Comparison of ENCODE assay signal across 8 cellular contexts in genomic region chr2:20822535-20823490, GRCh38. TPM values are rescaled to one million over a fixed set of nuclear protein-coding genes. Genes with fewer than 3 reads are reported as not detected.
A peak's percentile ranks its signal among the peaks of the same experiment; 100 is the strongest.
DNase-seq lines count a peak whose midpoint lies in the region; ATAC-seq, FAIRE-seq and TF ChIP-seq lines count a peak whose summit lies in the region.

LDAH (minus strand) TSS chr2:20823101; CDS start chr2:20801463, 21,638 bp downstream.

- POLR2A ChIA-PET in HepG2 (lab: Yijun Ruan, JAX) = interaction anchor here (0.8 to 2.7 kb wide), 11 partner anchors 10 to 171 kb away, joined by 3 to 20 read pairs (median 6); partner anchors contain the start of genes GDF7 and HS1BP3

- WGBS in HepG2 (ENCODE audit: low lambda C conversion rate) = 3% methylated on average over 34 of the region's 46 CpGs

- TF ChIP-seq CTCF in HepG2 (CRISPR knock-in tag; IDR thresholded peaks at IDR 0.05) = no peak

- H3K27ac ChIP-seq in HepG2 (ENCODE audit: extremely low read length, insufficient read depth, low read length) = peak within 1 kb of the TSS; percentile 91

- H3K4me2 ChIP-seq in HepG2 (ENCODE audit: low read depth, low read length) = peak within 1 kb of the TSS; percentile 82

- H2AFZ ChIP-seq in HepG2 (ENCODE audit: low read length) = peak within 1 kb of the TSS; percentile 67

- H3K79me2 ChIP-seq in HepG2 (ENCODE audit: insufficient read depth, low read length) = peaks cover 28% of the 10 kb centered on the region

- peak; percentile 81 for ATAC-seq in GM19351 (IDR thresholded peaks at IDR 0.05; ENCODE audit: unreplicated experiment)
- peak; percentile 89 for ATAC-seq in HG03520 (IDR thresholded peaks at IDR 0.05; ENCODE audit: unreplicated experiment)
- ATAC-seq in HepG2 = peak; percentile 91

- peak; percentile 93 to 95 for TF ChIP-seq POLR2A in HepG2 (IDR thresholded peaks at IDR 0.05; ENCODE audit: insufficient read depth in 1 of 2, low read depth in 2 of 2, low read length in 2 of 2)

- peak within 1 kb of the TSS; percentile 91 for H3K9ac ChIP-seq in HepG2 (ENCODE audit: insufficient read depth, low read depth, low read length)

- no peaks in the 10 kb centered on the region for H3K9me3 ChIP-seq in HepG2 (ENCODE audit: low read length)

- in situ Hi-C loops in HepG2 (cut with HindIII; ENCODE audit: extremely low pct_ligation_motif_present, low pct_unique_long_range_greater_than_20kb) = no loop called here

- intact Hi-C loops in HepG2 (cut with micrococcal nuclease; ENCODE audit: unreplicated experiment) = loop anchor here (2.0 kb wide), 1 partner anchor 156 kb away; the partner anchor contains the start of gene GDF7

- TF ChIP-seq RAD21 in HepG2 (CRISPR knock-in tag; IDR thresholded peaks at IDR 0.05) = peak; percentile 59; the same call in 1 of the 2 replicates

- peak within 1 kb of the TSS; percentile 79 to 90 (median 87) for H3K4me3 ChIP-seq in HepG2 (replicated peaks in 1 of 3; ENCODE audit: insufficient read depth in 1 of 3, low read depth in 2 of 3, low read length in 3 of 3)

- peak; percentile 45 to 89 (median 75) for DNase-seq in C1 segment of cervical spinal cord (lab: John Stamatoyannopoulos, UW)
- peak; percentile 92 for DNase-seq in NCI-H69 (lab: John Stamatoyannopoulos, UW)
- DNase-seq in activated CD4-positive, alpha-beta T cell treated with anti-CD3 and anti-CD28 coated beads, Interleukin-2, amount 50 U/mL, for 4 hours = peak; percentile 73 to 76
- peak; percentile 92 for DNase-seq in dermis blood vessel endothelial cell
- DNase-seq in HepG2 (ENCODE audit: low spot score) = peak; percentile 91
- peak; percentile 78 to 79 for DNase-seq in stimulated activated CD4-positive, alpha-beta T cell treated with anti-CD3 and anti-CD28 coated beads, Interleukin-2, amount 100 ng/mL, for 48 hours

- peak; percentile 84 for FAIRE-seq in HepG2 (lab: Jason Lieb, UNC)

- H4K20me1 ChIP-seq in HepG2 (ENCODE audit: insufficient read depth, low read length) = no peaks in the 10 kb centered on the region

- no peaks in the 10 kb centered on the region; a peak in 1 of 5 replicates for H3K27me3 ChIP-seq in HepG2 (ENCODE audit: control insufficient read depth in 1 of 2, insufficient read depth in 2 of 2, low read length in 2 of 2)

- peaks cover 13% of the 10 kb centered on the region for H3K4me1 ChIP-seq in HepG2 (ENCODE audit: insufficient read depth, low read length)

- no peaks in the 10 kb centered on the region; a peak in 1 of 5 replicates for H3K36me3 ChIP-seq in HepG2 (replicated peaks in 1 of 2; ENCODE audit: control insufficient read depth in 1 of 2, insufficient read depth in 2 of 2, low read length in 2 of 2)

- CTCF ChIA-PET in HepG2 (lab: Yijun Ruan, JAX; ENCODE audit: low intra/inter-chr PET ratio, low total read pairs) = no interaction called here

- TF ChIP-seq EP300 in HepG2 (IDR thresholded peaks at IDR 0.05; ENCODE audit: low read depth in 2 of 2, low read length in 2 of 2) (peak in 1 of 2 experiments; percentile 62; a peak in 2 of 4 replicates), HepG2 (CRISPR knock-in tag; IDR thresholded peaks at IDR 0.05; ENCODE audit: borderline replicate concordance) (peak; percentile 70; the same call in 1 of the 2 replicates)

- TSS peak; percentile 84 for BruUV-seq in HepG2 (replicated peaks; lab: Mats Ljungman, UMichigan)

TF ChIP-seq in HepG2, 621 proteins besides CTCF, POLR2A, EP300 and RAD21 (continues in another document):
- TF ChIP-seq ZBTB42 (CRISPR knock-in tag; IDR thresholded peaks at IDR 0.05) (peak; percentile 92), FOXO1 (CRISPR knock-in tag; IDR thresholded peaks at IDR 0.05) (peak; percentile 81), BCLAF1 (IDR thresholded peaks at IDR 0.05) (no peak), DZIP1 (CRISPR knock-in tag; IDR thresholded peaks at IDR 0.05) (no peak), CHCHD3 (CRISPR knock-in tag; IDR thresholded peaks at IDR 0.05) (peak; percentile 82; the same call in 1 of the 2 replicates), ZNF674 (CRISPR knock-in tag; IDR thresholded peaks at IDR 0.05; ENCODE audit: low read depth) (0 out of 2 replicates have a peak, but pooled peaks have one; percentile 28), ZNF768 (CRISPR knock-in tag; IDR thresholded peaks at IDR 0.05) (peak; percentile 86), ZFP36 (IDR thresholded peaks at IDR 0.05; ENCODE audit: borderline replicate concordance, low read depth, low read length, partially characterized antibody) (no peak), CEBPG (CRISPR knock-in tag; IDR thresholded peaks at IDR 0.05) (peak; percentile 76), SCMH1 (CRISPR knock-in tag; IDR thresholded peaks at IDR 0.05; ENCODE audit: borderline replicate concordance) (no peak), ZNF558 (CRISPR knock-in tag; IDR thresholded peaks at IDR 0.05; ENCODE audit: borderline replicate concordance) (no peak; the same call in 1 of the 2 replicates), CERS6 (CRISPR knock-in tag; IDR thresholded peaks at IDR 0.05) (no peak)

RNA-seq across cellular contexts. Expression of gene LDAH, which starts in this region (rescaled TPM):
- total RNA-seq in dermis blood vessel endothelial cell (20.8 and 33.7 TPM in 2 replicates), HepG2 (2016; rRNA removed; fragmentation: Illumina TruSeq; extraction: Trizol) (46.2 and 66.4 TPM in 2 replicates)
- 7.2 and 10.0 TPM in 2 replicates for total RNA-seq in HepG2 (2016; cell fraction: cytosol; rRNA removed; fragmentation: Illumina TruSeq; extraction: Trizol; ENCODE audit: low read depth)
- 46.0 and 66.0 TPM in 2 replicates for total RNA-seq in HepG2 (2016; cell fraction: insoluble cytoplasmic fraction; rRNA removed; fragmentation: Illumina TruSeq; extraction: Trizol)
- total RNA-seq in HepG2 (2016; cell fraction: membrane; rRNA removed; fragmentation: Illumina TruSeq; extraction: Trizol) = 14.4 and 14.5 TPM in 2 replicates
- 72.8 and 79.7 TPM in 2 replicates for total RNA-seq in HepG2 (2016; cell fraction: nucleus; rRNA removed; fragmentation: Illumina TruSeq; extraction: Trizol)
- polyA plus RNA-seq in HepG2 (2011; rRNA removed) = 20.5 and 28.8 TPM in 2 replicates
- 9.7 and 16.8 TPM in 2 replicates for polyA plus RNA-seq in HepG2 (2011; cell fraction: cytosol; rRNA removed)
- 15.7 and 17.0 TPM in 2 replicates for polyA plus RNA-seq in HepG2 (2011; cell fraction: nucleus; rRNA removed)
- 23.1 and 25.3 TPM in 2 replicates for polyA plus RNA-seq in HepG2 (2012)
- 2.6 and 3.7 TPM in 2 replicates for polyA plus RNA-seq in HepG2 (2016; cell fraction: cytosol; fragmentation: Illumina TruSeq; extraction: Trizol; ENCODE audit: low read depth)
- polyA plus RNA-seq in HepG2 (2016; cell fraction: insoluble cytoplasmic fraction; fragmentation: Illumina TruSeq; extraction: Trizol; ENCODE audit: low read depth) = 49.0 and 49.7 TPM in 2 replicates
- polyA plus RNA-seq in HepG2 (2016; cell fraction: membrane; fragmentation: Illumina TruSeq; extraction: Trizol; ENCODE audit: low read depth) = 6.6 and 7.6 TPM in 2 replicates
- 25.9 and 34.6 TPM in 2 replicates for polyA plus RNA-seq in HepG2 (2016; cell fraction: nucleus; fragmentation: Illumina TruSeq; extraction: Trizol; ENCODE audit: insufficient read depth, low read depth)
- polyA minus RNA-seq in HepG2 (2011; rRNA and poly(A)+ RNA removed; ENCODE audit: low replicate concordance) = 35.6 and 70.4 TPM in 2 replicates
- 19.7 and 26.7 TPM in 2 replicates for polyA minus RNA-seq in HepG2 (2011; cell fraction: cytosol; rRNA and poly(A)+ RNA removed)
- 85.4 and 96.1 TPM in 2 replicates for polyA minus RNA-seq in HepG2 (2011; cell fraction: nucleus; rRNA and poly(A)+ RNA removed)

Comparison
In these comparisons a context has a peak if more than half of its experiments do, and no peak if none do; other contexts are left out.
1. Peak in every context shown above with its lines: DNase-seq, ATAC-seq, H3K4me3 ChIP-seq and H3K27ac ChIP-seq.